Comparison of ENCODE assay signal across 28 cellular contexts in genomic region chr4:172662113-172662512, GRCh38.
"Had no signal": no experiment of that assay in that cellular context is flagged by ENCODE, and none has a peak within 500 bp of the region (broad histone marks: within the 10 kb centered on the region; RNA-seq: fewer than 3 reads in every experiment).

No MANE protein-coding gene starts in this region.

- H3K4me1 ChIP-seq: colonic mucosa, esophagus squamous epithelium, foreskin keratinocyte, gastrocnemius medialis, heart left ventricle, heart right ventricle had no signal

- H3K9me3 ChIP-seq: colonic mucosa, esophagus muscularis mucosa, esophagus squamous epithelium, gastrocnemius medialis, gastroesophageal sphincter had no signal

- H3K27ac ChIP-seq: colonic mucosa, coronary artery, dorsolateral prefrontal cortex, epithelial cell of prostate, esophagus muscularis mucosa, esophagus squamous epithelium, foreskin keratinocyte, gastrocnemius medialis, gastroesophageal sphincter, heart left ventricle, heart right ventricle had no signal

- H3K4me3 Mint-ChIP-seq: dendritic cell treated with granulocyte-macrophage colony-stimulating factor and Interleukin-4, amounts not matched to agents 40 ng/mL and 50 ng/mL, for 4 days; effector memory CD8-positive, alpha-beta T cell; endodermal cell had no signal

- H3K9me3 Mint-ChIP-seq: dendritic cell treated with granulocyte-macrophage colony-stimulating factor and Interleukin-4, amounts not matched to agents 40 ng/mL and 50 ng/mL, for 4 days had no signal

- ATAC-seq: effector memory CD8-positive, alpha-beta T cell; esophagus mucosa; foreskin keratinocyte; gastrocnemius medialis; gastroesophageal sphincter; heart left ventricle; heart right ventricle had no signal

- H3K36me3 ChIP-seq: colonic mucosa, esophagus muscularis mucosa, esophagus squamous epithelium, gastrocnemius medialis, gastroesophageal sphincter, heart left ventricle, heart right ventricle had no signal

- H3K27me3 Mint-ChIP-seq: effector memory CD8-positive, alpha-beta T cell had no signal

- H3K27me3 ChIP-seq: colonic mucosa, dorsolateral prefrontal cortex, esophagus muscularis mucosa, esophagus squamous epithelium, foreskin keratinocyte, gastrocnemius medialis, gastroesophageal sphincter, heart left ventricle, heart right ventricle had no signal

- H3K4me3 ChIP-seq: colonic mucosa, coronary artery, dorsolateral prefrontal cortex, esophagus muscularis mucosa, esophagus squamous epithelium, gastrocnemius medialis, gastroesophageal sphincter, heart left ventricle, heart right ventricle had no signal

- H3K27ac Mint-ChIP-seq: dendritic cell treated with granulocyte-macrophage colony-stimulating factor and Interleukin-4, amounts not matched to agents 40 ng/mL and 50 ng/mL, for 4 days; effector memory CD8-positive, alpha-beta T cell; endodermal cell had no signal

- DNase-seq: colonic mucosa; cortex of kidney; dermis blood vessel endothelial cell; dorsolateral prefrontal cortex; effector CD4-positive, alpha-beta T cell; effector CD8-positive, alpha-beta T cell; effector memory CD4-positive, alpha-beta T cell; effector memory CD8-positive, alpha-beta T cell; endodermal cell; erythroblast; esophagus squamous epithelium; foreskin fibroblast; foreskin keratinocyte; foreskin melanocyte; gastrocnemius medialis; head of caudate nucleus; heart left ventricle; heart right ventricle had no signal

- FAIRE-seq: colon, endometrium, endothelial cell of umbilical vein, frontal cortex had no signal
